ENCODE assay signal across 8 cellular contexts in genomic region chr17:56834380-56835258, GRCh38. TPM values are rescaled to one million over a fixed set of nuclear protein-coding genes. Genes with fewer than 3 reads are reported as not detected.
DNase-seq lines count a peak whose midpoint lies in the region; ATAC-seq, FAIRE-seq and TF ChIP-seq lines count a peak whose summit lies in the region.

No MANE protein-coding gene starts in this region.

- peak overlapping the region; percentile 97 for H3K4me3 ChIP-seq in OCI-LY3 (ENCODE audit: low read length)
- H3K4me3 ChIP-seq in pancreas = peak overlapping the region; percentile 47 to 93 (median 71)
- peak overlapping the region; percentile 78 to 86 for H3K4me3 ChIP-seq in tibial artery

- 0 out of 2 replicates have a peak, but pooled peaks cover 6% of the 10 kb centered on the region for H4K20me1 ChIP-seq in OCI-LY3 (ENCODE audit: insufficient read depth, low read length)

- peak overlapping the region; percentile 74 for H3K4me2 ChIP-seq in OCI-LY3 (ENCODE audit: low read length)

- FAIRE-seq in pancreas (lab: Jason Lieb, UNC) = no peak

- no peaks in the 10 kb centered on the region for H3K9me3 ChIP-seq in OCI-LY3 (ENCODE audit: insufficient read depth, low read length)
- H3K9me3 ChIP-seq in pancreas = no peaks in the 10 kb centered on the region
- H3K9me3 ChIP-seq in tibial artery = no peaks in the 10 kb centered on the region

- H3K79me2 ChIP-seq in OCI-LY3 (ENCODE audit: low read length) = peaks cover 25% of the 10 kb centered on the region

- H3K27ac ChIP-seq in OCI-LY3 (ENCODE audit: low read length) (peak overlapping the region; percentile 12; the same call in 1 of the 2 replicates), pancreas (peak overlapping the region; percentile 68 to 97 (median 74)), tibial artery (peak overlapping the region; percentile 73 to 79)

- ATAC-seq in HG03439 (IDR thresholded peaks at IDR 0.05; ENCODE audit: unreplicated experiment) = peak; percentile 38
- ATAC-seq in pancreas = peak; percentile 27 to 49 (median 45)

- H3K36me3 ChIP-seq in OCI-LY3 (replicated peaks; ENCODE audit: low read depth, low read length) (peaks cover 13% of the 10 kb centered on the region), pancreas (no peaks in the 10 kb centered on the region), tibial artery (no peaks in the 10 kb centered on the region)

- no peaks in the 10 kb centered on the region for H3K27me3 ChIP-seq in OCI-LY3 (ENCODE audit: low read depth, low read length)
- H3K27me3 ChIP-seq in pancreas = no peaks in the 10 kb centered on the region
- no peaks in the 10 kb centered on the region for H3K27me3 ChIP-seq in tibial artery

- WGBS in pancreas, 2 donors = 3% methylated on average over 68 to 81 of the region's 81 CpGs

- H3K9ac ChIP-seq in OCI-LY3 (ENCODE audit: low read length) = peak overlapping the region; percentile 73

- intact Hi-C loops in pancreas (cut with DNase I) = no loop called here
- intact Hi-C loops in tibial artery (cut with DNase I; ENCODE audit: low total_unique reads) = loop anchor here (10.0 kb wide), 1 partner anchor 280 kb away; no protein-coding TSS in a partner anchor

- TF ChIP-seq CTCF in OCI-LY3 (IDR thresholded peaks at IDR 0.05; ENCODE audit: low read depth, low read length) (no peak), pancreas (IDR thresholded peaks at IDR 0.05) (peak in 1 of 4 donors; percentile 16), tibial artery (IDR thresholded peaks at IDR 0.05) (no peak)

- peak overlapping the region; percentile 75 for H2AFZ ChIP-seq in OCI-LY3 (ENCODE audit: low read depth, low read length)

- DNase-seq in Ammon's horn (ENCODE audit: low spot score) (peak; percentile 62), GM19238 (ENCODE audit: insufficient read length, low spot score) (peak; percentile 34), germinal center (ENCODE audit: low spot score) (peak; percentile 58), pancreas (peak; percentile 50 to 88 (median 66)), tibial artery (peak; percentile 30 to 72)
- peak; percentile 89 for DNase-seq in activated effector memory CD4-positive, alpha-beta T cell treated with anti-CD3 and anti-CD28 coated beads, Interleukin-2, amount 50 U/mL, for 16 hours

- H3K4me1 ChIP-seq in OCI-LY3 (ENCODE audit: low read length) = peaks cover 17% of the 10 kb centered on the region
- peaks cover 6 to 35% (median 14%) of the 10 kb centered on the region in 3 donors for H3K4me1 ChIP-seq in pancreas
- H3K4me1 ChIP-seq in tibial artery = peaks cover 7 to 35% (median 16%) of the 10 kb centered on the region in 4 donors

RNA-seq across cellular contexts. Expression of gene DGKE, which starts 0.7 kb away (rescaled TPM):
- 1 to 10 TPM; 3.9 to 7.6 (median 4.4) TPM for total RNA-seq in pancreas
- 1 to 10 TPM; 1.8 to 5.2 TPM for polyA plus RNA-seq in pancreas

RNA-seq across cellular contexts. Expression of gene C17orf67, which starts 0.9 kb away (rescaled TPM):
- total RNA-seq in pancreas = 1 to 10 TPM; 1.0 to 2.1 (median 1.6) TPM
- 1 to 10 TPM; 3.2 to 9.6 TPM for polyA plus RNA-seq in pancreas

Comparison
In these comparisons a context has a peak if more than half of its experiments do, and no peak if none do; other contexts are left out.
1. Peak in every context shown above with its lines: DNase-seq, ATAC-seq, H3K4me3 ChIP-seq and H3K27ac ChIP-seq.
2. DNase-seq: peak in every context shown above with its lines; median percentile 89 in activated effector memory CD4-positive, alpha-beta T cell treated with anti-CD3 and anti-CD28 coated beads, Interleukin-2, amount 50 U/mL, for 16 hours; 66 in pancreas; 62 in Ammon's horn; 58 in germinal center; 51 in tibial artery; 34 in GM19238.
3. H3K27ac ChIP-seq: peak in every context shown above with its lines; median percentile 76 in tibial artery; 74 in pancreas; 12 in OCI-LY3.